1 cellular context compared by ENCODE assay signal in genomic region chr19:18287836-18288772, GRCh38.
A peak's percentile ranks its signal among the peaks of the same experiment; 100 is the strongest.
TF ChIP-seq lines count a peak whose summit lies in the region.

No MANE protein-coding gene starts in this region.

TF ChIP-seq in K562, 482 proteins besides CTCF, POLR2A, EP300 and RAD21:
- TF ChIP-seq ARID4B (CRISPR knock-in tag; IDR thresholded peaks at IDR 0.05) (no peak), EHMT2 (IDR thresholded peaks at IDR 0.05) (no peak), ATF7 (IDR thresholded peaks at IDR 0.05) (no peak), ZKSCAN8 (CRISPR knock-in tag; IDR thresholded peaks at IDR 0.05) (0 out of 2 replicates have a peak, but pooled peaks have one; percentile 51), NELFE (IDR thresholded peaks at IDR 0.05; ENCODE audit: insufficient read depth, insufficient read length) (no peak)
